In the genomic region with DNA sequence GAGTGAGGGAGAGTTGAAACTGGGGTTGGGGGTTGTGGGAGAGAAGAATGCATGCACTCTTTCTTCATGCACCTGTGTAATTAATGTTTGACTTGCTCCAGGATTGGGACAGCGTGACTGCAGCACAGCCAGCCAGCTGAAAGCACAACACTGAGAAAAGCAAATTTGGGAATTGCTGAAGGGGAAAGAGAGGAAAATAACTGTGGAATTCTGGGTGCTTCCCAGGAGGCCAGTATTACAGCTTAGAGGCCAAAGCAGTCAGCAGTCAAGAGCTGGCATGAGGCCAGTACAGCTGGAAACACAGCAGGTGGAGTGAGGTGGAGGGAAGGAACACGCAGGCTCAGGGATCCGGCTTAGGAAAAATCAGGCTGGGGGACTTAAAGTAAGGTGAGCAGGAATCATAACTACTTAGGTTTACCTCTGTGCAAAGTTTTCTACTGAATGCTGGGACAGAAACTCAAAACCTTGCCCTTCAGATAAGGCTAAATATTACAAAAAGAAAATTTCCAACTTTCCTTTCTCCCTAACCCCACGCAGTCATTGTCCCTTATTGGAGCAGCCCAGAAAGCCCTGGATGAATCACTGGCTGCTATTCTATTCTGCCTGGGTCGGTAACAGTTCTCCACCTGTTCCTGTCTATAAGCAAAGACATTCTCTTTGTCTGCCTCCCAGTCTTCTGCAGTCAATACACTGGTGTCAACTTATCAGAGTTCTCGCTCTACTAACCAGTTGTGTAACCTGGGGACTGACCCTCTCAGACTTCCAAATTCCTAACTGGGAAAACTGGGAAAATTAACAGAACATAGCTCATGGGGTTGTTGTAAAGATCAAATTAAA, we compare ENCODE assay signal across 11 cellular contexts.
DNase-seq lines count a peak whose midpoint lies in the region; ATAC-seq and TF ChIP-seq lines count a peak whose summit lies in the region.
"Had no signal": no experiment of that assay in that cellular context is flagged by ENCODE, and none has a peak within 500 bp of the region (broad histone marks: within the 10 kb centered on the region; RNA-seq: fewer than 3 reads in every experiment).

No MANE protein-coding gene starts in this region.

- in situ Hi-C loops in GM13976 (cut with MboI; ENCODE audit: low sequenced_read_pairs, unreplicated experiment) = no loop called here

- no peak for TF ChIP-seq CTCF in GM13976 (IDR thresholded peaks at IDR 0.05; ENCODE audit: borderline replicate concordance, control extremely low read depth, extremely low read depth, insufficient read depth, missing control alignments)

- DNase-seq in DMS 273 treated with DMSO at 0.1 percent for 48 hours (lab: John Stamatoyannopoulos, UW) (peak; percentile 31), NCI-H2171 (lab: John Stamatoyannopoulos, UW) (peak; percentile 62), dermis microvascular lymphatic vessel endothelial cell (ENCODE audit: low read depth in 2 of 2) (peak; percentile 59 to 69), myocyte (ENCODE audit: low read depth) (peak; percentile 95), GM13976 (ENCODE audit: low spot score) (no peak)
- DNase-seq in activated CD4-positive, alpha-beta T cell treated with anti-CD3 and anti-CD28 coated beads, Interleukin-2, amount 50 U/mL, for 4 hours = no peak
- DNase-seq: activated CD4-positive, CD25-positive, alpha-beta regulatory T cell; C1 segment of cervical spinal cord; stimulated activated CD4-positive, alpha-beta T cell treated with anti-CD3 and anti-CD28 coated beads, Interleukin-4, amount 100 ng/mL, for 24 hours had no signal

- ATAC-seq in HG02642 (IDR thresholded peaks at IDR 0.05; ENCODE audit: poor library complexity, unreplicated experiment) (no peak), HG03025 (IDR thresholded peaks at IDR 0.05; ENCODE audit: low FRiP score, unreplicated experiment) (no peak)

Comparison
In these comparisons a context has a peak if more than half of its experiments do, and no peak if none do; other contexts are left out.
1. DNase-seq: peak in DMS 273 treated with DMSO at 0.1 percent for 48 hours (single experiment), NCI-H2171 (single experiment), dermis microvascular lymphatic vessel endothelial cell (2 of 2) and myocyte (single experiment); none in GM13976 (single experiment) and activated CD4-positive, alpha-beta T cell treated with anti-CD3 and anti-CD28 coated beads, Interleukin-2, amount 50 U/mL, for 4 hours (0 of 2).